8 cellular contexts compared by ENCODE assay signal in the genomic region with DNA sequence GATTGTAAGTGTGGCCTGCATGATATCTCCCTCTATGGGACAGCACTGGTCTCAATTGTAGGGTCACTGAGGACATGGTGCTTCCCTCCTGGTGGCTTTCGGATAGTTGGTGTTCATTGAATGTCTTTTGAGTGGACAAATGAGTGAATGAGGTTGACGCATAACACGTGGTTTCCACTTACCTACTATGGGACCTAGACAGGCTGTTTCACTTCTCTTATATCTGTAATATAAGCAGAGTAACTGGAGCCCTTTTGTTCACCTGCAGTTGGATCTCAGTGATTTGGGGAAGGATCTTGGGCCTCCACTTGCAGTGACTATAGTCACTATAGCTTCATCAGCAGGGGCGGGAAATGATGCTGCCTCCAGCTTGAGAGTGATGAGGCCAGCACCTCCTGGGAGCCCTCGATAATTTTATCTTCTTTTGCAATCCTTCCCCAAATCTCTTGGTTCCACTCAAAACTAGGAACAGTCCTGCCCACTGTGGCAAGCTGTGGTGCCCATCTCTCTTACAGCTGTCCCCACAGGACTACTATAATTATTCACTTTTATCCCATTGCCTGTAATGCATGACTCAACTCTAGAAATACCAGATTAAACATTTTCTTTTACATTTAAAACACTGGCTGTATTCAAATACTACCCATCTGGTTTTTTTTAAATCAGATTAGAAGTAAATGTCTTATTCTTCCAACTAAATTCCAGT.
A peak's percentile ranks its signal among the peaks of the same experiment; 100 is the strongest.
DNase-seq lines count a peak whose midpoint lies in the region; ATAC-seq, FAIRE-seq and TF ChIP-seq lines count a peak whose summit lies in the region.

No MANE protein-coding gene starts in this region.

- H3K27me3 Mint-ChIP-seq in brain: no peaks in the 10 kb centered on the region
- no peaks in the 10 kb centered on the region for H3K27me3 Mint-ChIP-seq in osteocyte (ENCODE audit: unreplicated experiment)

- TF ChIP-seq CTCF in brain (conservative IDR thresholded peaks at IDR 0.05) (no peak), osteocyte (IDR thresholded peaks at IDR 0.05) (no peak)

- FAIRE-seq in urothelium cell line (lab: Jason Lieb, UNC): no peak

- H3K4me1 Mint-ChIP-seq in brain (peaks cover 34% of the 10 kb centered on the region), osteocyte (ENCODE audit: unreplicated experiment) (peaks cover 17% of the 10 kb centered on the region)

- peak; percentile 57 for ATAC-seq in HG03103 (IDR thresholded peaks at IDR 0.05; ENCODE audit: low read depth, unreplicated experiment)

- H3K36me3 Mint-ChIP-seq in brain: peaks cover 4% of the 10 kb centered on the region
- no peaks in the 10 kb centered on the region for H3K36me3 Mint-ChIP-seq in osteocyte (ENCODE audit: unreplicated experiment)

- H3K4me3 Mint-ChIP-seq in brain (no peak overlapping the region), osteocyte (ENCODE audit: unreplicated experiment) (no peak overlapping the region)

- H3K27ac Mint-ChIP-seq in brain: peak overlapping the region in 3 of 5 experiments; percentile 13 to 58 (median 18)
- no peak overlapping the region for H3K27ac Mint-ChIP-seq in osteocyte (ENCODE audit: unreplicated experiment)

- peak; percentile 82 for DNase-seq in COLO829 (ENCODE audit: low spot score)
- peak; percentile 32 for DNase-seq in GM19238 (ENCODE audit: insufficient read length, low spot score)
- no peak for DNase-seq in osteocyte (ENCODE audit: extremely low spot score, unreplicated experiment)
- no peak for DNase-seq in urothelium cell line (ENCODE audit: low spot score)
- DNase-seq in NCI-H748 treated with DMSO at 0.1 percent for 48 hours (lab: John Stamatoyannopoulos, UW): no peak
- no peak for DNase-seq in OCI-M2 (lab: John Stamatoyannopoulos, UW; ENCODE audit: unreplicated experiment)

- H3K9me3 Mint-ChIP-seq in brain (peaks cover 0 to 2% (median 0%) of the 10 kb centered on the region in 5 experiments), osteocyte (ENCODE audit: unreplicated experiment) (no peaks in the 10 kb centered on the region)

Comparison
In these comparisons a context has a peak if more than half of its experiments do, and no peak if none do; other contexts are left out.
1. DNase-seq: peak in COLO829 (single experiment) and GM19238 (single experiment); none in osteocyte (single experiment), urothelium cell line (single experiment), NCI-H748 treated with DMSO at 0.1 percent for 48 hours (single experiment) and OCI-M2 (single experiment).